2 cellular contexts compared by ENCODE assay signal in the genomic region with DNA sequence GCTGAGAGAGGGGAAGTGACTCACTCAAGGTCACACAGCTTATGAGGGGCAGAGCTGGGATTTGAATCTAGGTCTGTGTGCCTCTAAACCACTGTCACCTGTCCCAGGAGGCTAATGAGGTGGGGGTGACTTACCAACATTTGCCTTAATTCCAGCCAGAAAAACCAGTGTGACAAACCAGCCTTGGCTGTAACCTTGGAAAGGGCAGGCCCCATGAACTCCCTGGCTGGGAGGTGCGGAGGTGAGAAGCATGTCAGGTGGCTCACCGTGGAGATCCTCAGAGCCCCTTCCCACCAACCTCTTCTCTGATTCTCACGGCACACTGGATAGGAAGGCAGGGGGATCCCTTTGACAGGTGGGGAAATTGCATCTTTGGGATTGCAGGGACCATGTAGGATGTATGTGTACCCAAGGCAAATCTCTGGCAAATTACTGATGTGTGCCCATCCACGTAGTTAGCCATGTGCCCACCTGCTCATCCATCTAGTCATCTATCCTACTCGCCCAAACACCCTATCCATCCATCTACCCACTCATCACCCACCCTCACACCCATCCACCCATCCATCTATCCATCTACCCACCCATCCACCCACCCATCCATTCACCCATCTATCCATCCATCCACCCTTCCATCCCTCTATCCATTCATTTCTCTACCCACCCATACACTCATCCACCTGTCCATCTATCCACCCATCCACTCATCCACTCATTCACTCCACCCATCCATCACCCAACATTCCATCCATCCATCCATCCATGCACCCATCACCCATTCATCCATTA. TPM values are rescaled to one million over a fixed set of nuclear protein-coding genes. Genes with fewer than 3 reads are reported as not detected.
"Had no signal": no experiment of that assay in that cellular context is flagged by ENCODE, and none has a peak within 500 bp of the region (broad histone marks: within the 10 kb centered on the region; RNA-seq: fewer than 3 reads in every experiment).

No MANE protein-coding gene starts in this region.

RNA-seq across cellular contexts. Expression of gene KCNJ12, which starts 30.7 kb away (rescaled TPM):
- total RNA-seq: lung microvascular endothelial cell had no signal
- polyA plus RNA-seq: immature natural killer cell had no signal
